1 cellular context compared by ENCODE assay signal in the genomic region with DNA sequence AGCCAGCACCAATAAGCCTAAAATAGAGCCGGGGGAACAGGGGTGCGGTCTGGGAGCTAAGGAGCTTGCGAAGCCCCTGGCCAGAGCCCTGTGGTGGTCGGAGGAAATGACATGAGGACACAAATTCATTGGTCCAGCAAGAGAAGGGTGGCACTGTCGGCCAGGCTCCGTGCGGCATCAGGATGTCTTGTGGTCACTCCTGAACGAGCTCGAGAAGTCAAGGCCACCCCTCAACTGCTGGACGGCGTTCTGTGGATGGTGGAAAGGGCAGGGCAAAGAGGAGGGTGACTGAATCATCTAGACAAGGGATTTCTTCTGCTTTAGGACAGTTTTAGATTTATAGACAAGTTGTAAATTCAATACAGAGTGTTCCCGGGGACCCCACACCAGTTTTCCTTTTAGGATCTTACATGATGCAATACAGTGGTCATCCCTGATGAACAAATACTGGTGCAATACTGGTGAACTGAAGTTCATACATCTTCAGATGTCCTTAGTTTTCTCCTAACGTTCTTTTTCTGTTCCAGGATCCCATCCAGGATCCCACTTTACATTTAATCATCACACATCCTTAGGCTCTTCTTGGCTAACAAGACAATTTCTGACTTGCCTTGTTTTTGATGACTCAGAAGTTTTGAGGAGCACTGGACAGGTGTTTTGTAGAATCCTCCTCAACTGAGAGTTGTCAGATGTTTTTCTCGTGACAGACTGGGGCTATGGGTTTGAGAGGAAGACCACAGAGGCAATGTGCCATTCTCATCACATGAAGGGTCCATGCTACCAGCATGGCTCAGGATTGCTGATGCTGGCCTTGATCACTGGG.
TF ChIP-seq lines count a peak whose summit lies in the region.

No MANE protein-coding gene starts in this region.

TF ChIP-seq in H1, 55 proteins besides CTCF, POLR2A, EP300 and RAD21:
- TF ChIP-seq HDAC6 (IDR thresholded peaks at IDR 0.05; ENCODE audit: low read depth, low read length) (no peak), SIX5 (IDR thresholded peaks at IDR 0.05; ENCODE audit: low read depth, low read length) (no peak), RXRA (IDR thresholded peaks at IDR 0.05; ENCODE audit: insufficient read depth, low read depth, low read length) (no peak), MAFK (IDR thresholded peaks at IDR 0.05; ENCODE audit: low read depth, low read length) (no peak), RFX5 (IDR thresholded peaks at IDR 0.05; ENCODE audit: borderline replicate concordance, low read depth, low read length) (no peak), NANOG (IDR thresholded peaks at IDR 0.05; ENCODE audit: insufficient read depth, low read depth, low read length, poor library complexity, severe bottlenecking) (no peak), TBP (IDR thresholded peaks at IDR 0.05; ENCODE audit: low read depth, low read length) (no peak), CTBP2 (IDR thresholded peaks at IDR 0.05; ENCODE audit: borderline replicate concordance, insufficient read depth, insufficient read length, low read length) (no peak), CBX5 (IDR thresholded peaks at IDR 0.05; ENCODE audit: low read depth, low read length) (no peak)
- TF ChIP-seq, protein P1, sequence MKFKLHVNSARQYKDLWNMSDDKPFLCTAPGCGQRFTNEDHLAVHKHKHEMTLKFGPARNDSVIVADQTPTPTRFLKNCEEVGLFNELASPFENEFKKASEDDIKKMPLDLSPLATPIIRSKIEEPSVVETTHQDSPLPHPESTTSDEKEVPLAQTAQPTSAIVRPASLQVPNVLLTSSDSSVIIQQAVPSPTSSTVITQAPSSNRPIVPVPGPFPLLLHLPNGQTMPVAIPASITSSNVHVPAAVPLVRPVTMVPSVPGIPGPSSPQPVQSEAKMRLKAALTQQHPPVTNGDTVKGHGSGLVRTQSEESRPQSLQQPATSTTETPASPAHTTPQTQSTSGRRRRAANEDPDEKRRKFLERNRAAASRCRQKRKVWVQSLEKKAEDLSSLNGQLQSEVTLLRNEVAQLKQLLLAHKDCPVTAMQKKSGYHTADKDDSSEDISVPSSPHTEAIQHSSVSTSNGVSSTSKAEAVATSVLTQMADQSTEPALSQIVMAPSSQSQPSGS (IDR thresholded peaks at IDR 0.05; ENCODE audit: low read length) = no peak
